Comparison of ENCODE assay signal across 9 cellular contexts in the genomic region with DNA sequence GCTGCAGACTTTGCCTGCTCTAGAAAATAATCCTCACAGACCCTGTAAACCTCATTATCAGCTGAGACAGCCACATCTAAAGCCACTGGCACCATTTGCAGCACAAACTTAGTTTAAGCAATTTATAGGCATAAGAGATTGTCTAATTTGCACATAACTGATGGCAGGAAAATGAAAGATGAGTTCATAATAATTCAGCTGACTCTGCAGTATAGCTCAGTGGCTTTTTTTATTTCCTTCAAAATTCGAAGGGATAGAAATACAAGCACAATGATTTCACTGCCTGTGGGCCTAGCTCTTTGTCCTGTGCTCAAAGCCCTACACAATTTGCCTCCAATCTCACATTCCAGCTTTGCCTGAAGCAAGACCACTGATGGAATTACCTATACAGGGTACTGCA.
"Had no signal": no experiment of that assay in that cellular context is flagged by ENCODE, and none has a peak within 500 bp of the region (broad histone marks: within the 10 kb centered on the region; RNA-seq: fewer than 3 reads in every experiment).

No MANE protein-coding gene starts in this region.

- H3K4me2 ChIP-seq: GM23338, KMS-11 had no signal

- ATAC-seq: GM23338 had no signal

- H3K9ac ChIP-seq: KMS-11 had no signal

- H3K4me3 ChIP-seq: GM23338 had no signal

- H2AFZ ChIP-seq: GM23338 had no signal

- FAIRE-seq: H1, H54, HTR-8/SVneo had no signal

- DNase-seq: H9, HCEC 1CT, Karpas-422, KBM-7 had no signal

- H3K27ac ChIP-seq: KMS-11 had no signal
